ENCODE assay signal across 25 cellular contexts in the genomic region with DNA sequence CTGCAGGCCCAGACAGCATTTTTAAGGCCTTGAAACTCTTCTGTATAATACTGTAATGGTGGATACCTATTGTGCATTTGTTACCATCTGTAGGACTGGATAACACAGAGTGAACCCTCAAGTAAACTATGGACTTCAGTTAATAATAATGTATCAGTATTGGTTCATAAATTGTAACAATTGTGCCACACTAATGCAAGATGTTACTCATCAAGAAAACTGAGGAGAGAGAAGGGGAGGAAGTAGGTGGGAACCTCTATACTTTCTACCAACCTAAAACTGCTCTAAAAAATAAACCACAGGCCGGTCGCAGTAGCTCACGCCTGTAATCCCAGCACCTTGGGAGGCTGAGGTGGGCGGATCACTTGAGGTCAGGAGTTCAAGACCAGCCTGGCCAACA. TPM values are rescaled to one million over a fixed set of nuclear protein-coding genes. Genes with fewer than 3 reads are reported as not detected.
A peak's percentile ranks its signal among the peaks of the same experiment; 100 is the strongest.
DNase-seq lines count a peak whose midpoint lies in the region; ATAC-seq and TF ChIP-seq lines count a peak whose summit lies in the region.
"Had no signal": no experiment of that assay in that cellular context is flagged by ENCODE, and none has a peak within 500 bp of the region (broad histone marks: within the 10 kb centered on the region; RNA-seq: fewer than 3 reads in every experiment).

No MANE protein-coding gene starts in this region.

- H3K36me3 Mint-ChIP-seq in activated naive CD4-positive, alpha-beta T cell treated with anti-CD3 and anti-CD28 coated beads, Interleukin-2, amount 50 U/mL, for 72 hours: peaks cover 0 to 15% of the 10 kb centered on the region in 2 donors
- H3K36me3 Mint-ChIP-seq in activated T-helper 17 cell treated with anti-CD3 and anti-CD28 coated beads, Interleukin-2, amount 50 U/mL, for 72 hours (ENCODE audit: low read depth): peaks cover 58% of the 10 kb centered on the region
- peaks cover 62% of the 10 kb centered on the region for H3K36me3 Mint-ChIP-seq in stimulated activated effector memory CD8-positive, alpha-beta T cell treated with anti-CD3 and anti-CD28 coated beads, Interleukin-12 subunit alpha, Interleukin-12 subunit beta, amount 100 ng/mL, for 72 hours

- no peaks in the 10 kb centered on the region for H3K27me3 Mint-ChIP-seq in activated T-helper 17 cell treated with anti-CD3 and anti-CD28 coated beads, Interleukin-2, amount 50 U/mL, for 72 hours
- H3K27me3 Mint-ChIP-seq: IgD-negative memory B cell; stimulated activated naive CD8-positive, alpha-beta T cell treated with anti-CD3 and anti-CD28 coated beads, Interleukin-15, Interleukin-2, amounts not matched to agents 100 ng/mL and 50 ng/mL, for 24 hours had no signal

- no peaks in the 10 kb centered on the region for H3K27me3 ChIP-seq in esophagus squamous epithelium
- H3K27me3 ChIP-seq in osteoblast (ENCODE audit: insufficient read depth, low read length): no peaks in the 10 kb centered on the region
- H3K27me3 ChIP-seq: right lobe of liver, tibial artery had no signal

- intact Hi-C loops in esophagus squamous epithelium (cut with DNase I): no loop called here

- H3K4me3 ChIP-seq in esophagus squamous epithelium (no peak overlapping the region), osteoblast (ENCODE audit: insufficient read depth, low read length) (no peak overlapping the region)
- H3K4me3 ChIP-seq: coronary artery, right lobe of liver, tibial artery had no signal

- no peak for TF ChIP-seq POLR2A in esophagus squamous epithelium (IDR thresholded peaks at IDR 0.05)

- TF ChIP-seq CTCF in esophagus squamous epithelium (IDR thresholded peaks at IDR 0.05): no peak
- TF ChIP-seq CTCF in osteoblast (IDR thresholded peaks at IDR 0.05; ENCODE audit: extremely low read depth, low read depth, low read length): no peak

- WGBS in esophagus squamous epithelium, 2 donors: 89 to 91% methylated on average over 4 of the region's 4 CpGs

- H3K4me3 Mint-ChIP-seq in activated T-helper 17 cell treated with anti-CD3 and anti-CD28 coated beads, Interleukin-2, amount 50 U/mL, for 72 hours: no peak overlapping the region
- H3K4me3 Mint-ChIP-seq in stimulated activated effector memory CD8-positive, alpha-beta T cell treated with anti-CD3 and anti-CD28 coated beads, Interleukin-12 subunit alpha, Interleukin-12 subunit beta, amount 100 ng/mL, for 72 hours: no peak overlapping the region
- H3K4me3 Mint-ChIP-seq: IgD-negative memory B cell; mesothelial cell of epicardium; stimulated activated naive CD8-positive, alpha-beta T cell treated with anti-CD3 and anti-CD28 coated beads, Interleukin-15, Interleukin-2, amounts not matched to agents 100 ng/mL and 50 ng/mL, for 24 hours; T-helper 1 cell treated with Interleukin-12 subunit alpha and Interleukin-12 subunit beta and Interleukin-4 antibody, amounts not matched to agents 30 μg/mL and 1 μg/mL, for 36 hours had no signal

- no peak overlapping the region for H3K4me2 ChIP-seq in osteoblast (ENCODE audit: insufficient read depth, low read length)

- H3K4me1 ChIP-seq in esophagus squamous epithelium (peaks cover 0 to 11% (median 6%) of the 10 kb centered on the region in 3 donors), osteoblast (ENCODE audit: insufficient read depth, low read length) (no peaks in the 10 kb centered on the region)
- H3K4me1 ChIP-seq: right lobe of liver, tibial artery had no signal

- no peaks in the 10 kb centered on the region for H3K79me2 ChIP-seq in osteoblast (ENCODE audit: insufficient read depth, low read length)

- peak; percentile 46 to 75 for ATAC-seq in activated naive CD4-positive, alpha-beta T cell treated with anti-CD3 and anti-CD28 coated beads, Interleukin-2, amount 50 U/mL, for 72 hours
- peak; percentile 81 for ATAC-seq in activated T-helper 17 cell treated with anti-CD3 and anti-CD28 coated beads, Interleukin-2, amount 50 U/mL, for 72 hours (replicated peaks)
- peak; percentile 85 for ATAC-seq in stimulated activated effector memory CD8-positive, alpha-beta T cell treated with anti-CD3 and anti-CD28 coated beads, Interleukin-12 subunit alpha, Interleukin-12 subunit beta, amount 100 ng/mL, for 72 hours
- ATAC-seq: left ventricle myocardium superior, Panc1, right lobe of liver had no signal

- peaks cover 12% of the 10 kb centered on the region for H3K4me1 Mint-ChIP-seq in activated T-helper 17 cell treated with anti-CD3 and anti-CD28 coated beads, Interleukin-2, amount 50 U/mL, for 72 hours
- peaks cover 32% of the 10 kb centered on the region for H3K4me1 Mint-ChIP-seq in stimulated activated effector memory CD8-positive, alpha-beta T cell treated with anti-CD3 and anti-CD28 coated beads, Interleukin-12 subunit alpha, Interleukin-12 subunit beta, amount 100 ng/mL, for 72 hours

- no peak for DNase-seq in activated naive CD4-positive, alpha-beta T cell treated with anti-CD3 and anti-CD28 coated beads, Interleukin-2, amount 50 U/mL, for 72 hours (ENCODE audit: low spot score in 2 of 2)
- DNase-seq in activated naive CD4-positive, alpha-beta T cell (lab: John Stamatoyannopoulos, UW): no peak
- peak; percentile 40 for DNase-seq in MV-4-11 (lab: John Stamatoyannopoulos, UW)
- DNase-seq in stimulated activated effector memory CD8-positive, alpha-beta T cell treated with anti-CD3 and anti-CD28 coated beads, Interleukin-12 subunit alpha, Interleukin-12 subunit beta, amount 100 ng/mL, for 72 hours (ENCODE audit: low spot score in 2 of 2): no peak
- DNase-seq in esophagus squamous epithelium (lab: John Stamatoyannopoulos, UW): no peak
- DNase-seq in AG08395 (ENCODE audit: low spot score): no peak
- no peak for DNase-seq in osteoblast (ENCODE audit: insufficient read length, low spot score, missing footprints)
- DNase-seq: activated gamma-delta T cell, amygdala, DMS53, islet precursor cell, left ventricle myocardium superior, NCI-H1436, NCI-H2107, NCI-H446, right lobe of liver, SHP77 treated with DMSO at 0.1 percent for 48 hours, tibial artery had no signal

- H3K36me3 ChIP-seq in esophagus squamous epithelium (peaks cover 8 to 62% (median 18%) of the 10 kb centered on the region in 3 donors), osteoblast (ENCODE audit: insufficient read depth, low read length) (peaks cover 7% of the 10 kb centered on the region)

- H3K9me3 ChIP-seq in esophagus squamous epithelium (no peaks in the 10 kb centered on the region), osteoblast (ENCODE audit: low read depth, low read length) (no peaks in the 10 kb centered on the region)
- H3K9me3 ChIP-seq: right lobe of liver, tibial artery had no signal

- H2AFZ ChIP-seq in osteoblast (ENCODE audit: low read length): no peak overlapping the region

- H4K20me1 ChIP-seq in osteoblast (ENCODE audit: insufficient read depth, low read length): no peaks in the 10 kb centered on the region

- H3K9me3 Mint-ChIP-seq in activated naive CD4-positive, alpha-beta T cell treated with anti-CD3 and anti-CD28 coated beads, Interleukin-2, amount 50 U/mL, for 72 hours: no peaks in the 10 kb centered on the region
- H3K9me3 Mint-ChIP-seq in activated T-helper 17 cell treated with anti-CD3 and anti-CD28 coated beads, Interleukin-2, amount 50 U/mL, for 72 hours: no peaks in the 10 kb centered on the region
- H3K9me3 Mint-ChIP-seq in stimulated activated effector memory CD8-positive, alpha-beta T cell treated with anti-CD3 and anti-CD28 coated beads, Interleukin-12 subunit alpha, Interleukin-12 subunit beta, amount 100 ng/mL, for 72 hours: no peaks in the 10 kb centered on the region
- H3K9me3 Mint-ChIP-seq: IgD-negative memory B cell; mesothelial cell of epicardium; stimulated activated naive CD8-positive, alpha-beta T cell treated with anti-CD3 and anti-CD28 coated beads, Interleukin-15, Interleukin-2, amounts not matched to agents 100 ng/mL and 50 ng/mL, for 24 hours; T-helper 1 cell treated with Interleukin-12 subunit alpha and Interleukin-12 subunit beta and Interleukin-4 antibody, amounts not matched to agents 30 μg/mL and 1 μg/mL, for 36 hours had no signal

- no peak overlapping the region for H3K27ac ChIP-seq in esophagus squamous epithelium
- H3K27ac ChIP-seq in osteoblast (ENCODE audit: low read depth, low read length): no peak overlapping the region
- H3K27ac ChIP-seq: coronary artery, right lobe of liver, tibial artery had no signal

- H3K27ac Mint-ChIP-seq in activated naive CD4-positive, alpha-beta T cell treated with anti-CD3 and anti-CD28 coated beads, Interleukin-2, amount 50 U/mL, for 72 hours: peak overlapping the region in 1 of 2 donors; percentile 74
- no peak overlapping the region for H3K27ac Mint-ChIP-seq in activated T-helper 17 cell treated with anti-CD3 and anti-CD28 coated beads, Interleukin-2, amount 50 U/mL, for 72 hours
- H3K27ac Mint-ChIP-seq in stimulated activated effector memory CD8-positive, alpha-beta T cell treated with anti-CD3 and anti-CD28 coated beads, Interleukin-12 subunit alpha, Interleukin-12 subunit beta, amount 100 ng/mL, for 72 hours: peak overlapping the region; percentile 58
- H3K27ac Mint-ChIP-seq: mesothelial cell of epicardium had no signal

RNA-seq across cellular contexts. Expression of gene MAPK13, which starts 10.8 kb away (rescaled TPM):
- total RNA-seq in activated naive CD4-positive, alpha-beta T cell treated with anti-CD3 and anti-CD28 coated beads, Interleukin-2, amount 50 U/mL, for 72 hours: 10 to 100 TPM; 33.6 to 58.9 TPM
- 10 to 100 TPM; 53.6 to 58.7 TPM for total RNA-seq in activated T-helper 17 cell treated with anti-CD3 and anti-CD28 coated beads, Interleukin-2, amount 50 U/mL, for 72 hours
- 100 to 1,000 TPM in 2 of 4 donors, 10 to 100 TPM in 2; 62.2 to 136 (median 104) TPM for total RNA-seq in esophagus squamous epithelium
- 4.3 and 6.8 TPM in 2 replicates for total RNA-seq in osteoblast

RNA-seq across cellular contexts. Expression of gene BRPF3, which starts 55.5 kb away (rescaled TPM):
- total RNA-seq in activated naive CD4-positive, alpha-beta T cell treated with anti-CD3 and anti-CD28 coated beads, Interleukin-2, amount 50 U/mL, for 72 hours: 10 to 100 TPM; 17.7 to 21.6 TPM
- 10 to 100 TPM; 17.7 to 21.8 TPM for total RNA-seq in activated T-helper 17 cell treated with anti-CD3 and anti-CD28 coated beads, Interleukin-2, amount 50 U/mL, for 72 hours
- total RNA-seq in esophagus squamous epithelium (10 to 100 TPM in 2 of 4 donors, 1 to 10 TPM in 2; 6.3 to 16.8 (median 9.9) TPM), osteoblast (17.7 and 18.8 TPM in 2 replicates)
